9 cellular contexts compared by ENCODE assay signal in the genomic region with DNA sequence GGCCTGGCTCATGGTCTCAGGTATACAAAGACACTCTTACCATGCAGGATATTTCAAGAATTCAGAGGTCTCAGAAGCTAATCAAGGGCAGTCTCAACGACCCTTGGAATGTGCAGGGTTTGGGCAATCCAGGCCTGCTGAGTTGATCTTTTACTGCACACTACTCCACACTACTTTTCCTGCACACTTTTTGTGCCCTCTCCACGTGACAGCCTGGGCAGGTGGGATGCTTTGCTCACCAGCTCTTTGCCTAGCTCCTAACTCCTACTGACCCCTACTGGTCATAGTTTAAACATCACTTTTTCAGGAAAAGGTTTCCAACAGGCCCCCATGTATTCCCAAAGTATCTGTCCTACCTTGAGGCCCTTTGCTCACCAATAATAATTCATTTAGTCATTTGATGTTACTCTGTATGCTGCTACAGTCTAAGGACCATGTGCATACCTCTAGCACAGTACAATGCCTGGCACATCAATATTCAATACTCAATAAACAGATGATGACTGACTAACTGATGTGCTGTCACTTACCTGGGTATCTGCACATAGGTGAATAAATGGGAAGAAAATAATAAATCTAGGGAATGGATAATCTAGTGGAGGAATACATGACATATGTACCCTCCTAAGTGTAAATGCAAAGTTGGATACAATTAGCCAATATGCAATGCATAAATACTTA. TPM values are rescaled to one million over a fixed set of nuclear protein-coding genes. Genes with fewer than 3 reads are reported as not detected.
A peak's percentile ranks its signal among the peaks of the same experiment; 100 is the strongest.
DNase-seq lines count a peak whose midpoint lies in the region; ATAC-seq and TF ChIP-seq lines count a peak whose summit lies in the region.
"Had no signal": no experiment of that assay in that cellular context is flagged by ENCODE, and none has a peak within 500 bp of the region (broad histone marks: within the 10 kb centered on the region; RNA-seq: fewer than 3 reads in every experiment).

No MANE protein-coding gene starts in this region.

- peak; percentile 66 for TF ChIP-seq CTCF in activated CD8-positive, alpha-beta T cell treated with anti-CD3 and anti-CD28 coated beads for 36 hours (IDR thresholded peaks at IDR 0.05)
- peak; percentile 67 for TF ChIP-seq CTCF in cardiac fibroblast (IDR thresholded peaks at IDR 0.05; ENCODE audit: low read depth, low read length)
- peak; percentile 55 for TF ChIP-seq CTCF in neutrophil (IDR thresholded peaks at IDR 0.05)
- TF ChIP-seq CTCF in gastroesophageal sphincter (IDR thresholded peaks at IDR 0.05): peak in 1 of 4 experiments; percentile 61

- H3K4me1 ChIP-seq in neutrophil (ENCODE audit: control insufficient read depth in 1 of 2, insufficient read depth in 1 of 2, low read depth in 1 of 2, low read length in 1 of 2): no peaks in the 10 kb centered on the region
- H3K4me1 ChIP-seq in gastroesophageal sphincter: no peaks in the 10 kb centered on the region

- H3K4me3 Mint-ChIP-seq in activated CD8-positive, alpha-beta T cell treated with anti-CD3 and anti-CD28 coated beads for 36 hours: no peak overlapping the region
- H3K4me3 Mint-ChIP-seq in activated CD8-positive, alpha-beta T cell treated with anti-CD3 and anti-CD28 coated beads, Interleukin-2, amount 10 ng/mL, durations not matched to agents 7 days and 5 days: no peak overlapping the region
- H3K4me3 Mint-ChIP-seq: activated T-cell treated with anti-CD3 and anti-CD28 coated beads, Interleukin-2, amount 50 U/mL, for 72 hours had no signal

- no peaks in the 10 kb centered on the region for H3K9me3 ChIP-seq in neutrophil
- no peaks in the 10 kb centered on the region for H3K9me3 ChIP-seq in gastroesophageal sphincter

- no peak overlapping the region for H3K27ac ChIP-seq in neutrophil
- no peak overlapping the region for H3K27ac ChIP-seq in gastroesophageal sphincter

- 21 to 30% methylated on average over 2 of the region's 2 CpGs for WGBS in gastroesophageal sphincter (ENCODE audit: low coverage in 1 of 2), 2 donors

- intact Hi-C loops in activated CD8-positive, alpha-beta T cell treated with anti-CD3 and anti-CD28 coated beads for 36 hours (cut with micrococcal nuclease): no loop called here

- H3K4me3 ChIP-seq in cardiac fibroblast (replicated peaks in 1 of 2; ENCODE audit: low read depth in 2 of 2, low read length in 2 of 2): no peak overlapping the region
- H3K4me3 ChIP-seq in neutrophil (ENCODE audit: low read depth in 1 of 2, low read length in 1 of 2): no peak overlapping the region
- no peak overlapping the region for H3K4me3 ChIP-seq in gastroesophageal sphincter

- peak; percentile 47 for ATAC-seq in activated CD8-positive, alpha-beta T cell treated with anti-CD3 and anti-CD28 coated beads for 36 hours
- ATAC-seq in activated CD8-positive, alpha-beta T cell treated with anti-CD3 and anti-CD28 coated beads, Interleukin-2, amount 10 ng/mL, durations not matched to agents 7 days and 5 days: no peak
- ATAC-seq in GM19328 (IDR thresholded peaks at IDR 0.05; ENCODE audit: unreplicated experiment) (no peak), gastroesophageal sphincter (no peak)

- no peaks in the 10 kb centered on the region for H3K4me1 Mint-ChIP-seq in activated CD8-positive, alpha-beta T cell treated with anti-CD3 and anti-CD28 coated beads for 36 hours (ENCODE audit: low read depth)
- H3K4me1 Mint-ChIP-seq in activated CD8-positive, alpha-beta T cell treated with anti-CD3 and anti-CD28 coated beads, Interleukin-2, amount 10 ng/mL, durations not matched to agents 7 days and 5 days (ENCODE audit: low read depth): peaks cover 5% of the 10 kb centered on the region

- no peak for TF ChIP-seq EP300 in gastroesophageal sphincter (IDR thresholded peaks at IDR 0.05)

- peaks cover 27% of the 10 kb centered on the region for H3K27me3 ChIP-seq in neutrophil
- peaks cover 43% of the 10 kb centered on the region for H3K27me3 ChIP-seq in gastroesophageal sphincter

- H3K36me3 ChIP-seq in neutrophil (no peaks in the 10 kb centered on the region), gastroesophageal sphincter (no peaks in the 10 kb centered on the region)

- no peak overlapping the region for H3K27ac Mint-ChIP-seq in activated CD8-positive, alpha-beta T cell treated with anti-CD3 and anti-CD28 coated beads for 36 hours
- H3K27ac Mint-ChIP-seq in activated CD8-positive, alpha-beta T cell treated with anti-CD3 and anti-CD28 coated beads, Interleukin-2, amount 10 ng/mL, durations not matched to agents 7 days and 5 days: no peak overlapping the region
- H3K27ac Mint-ChIP-seq: activated T-cell treated with anti-CD3 and anti-CD28 coated beads, Interleukin-2, amount 50 U/mL, for 72 hours had no signal

- H3K36me3 Mint-ChIP-seq in activated CD8-positive, alpha-beta T cell treated with anti-CD3 and anti-CD28 coated beads for 36 hours (ENCODE audit: low read depth): no peaks in the 10 kb centered on the region
- no peaks in the 10 kb centered on the region for H3K36me3 Mint-ChIP-seq in activated CD8-positive, alpha-beta T cell treated with anti-CD3 and anti-CD28 coated beads, Interleukin-2, amount 10 ng/mL, durations not matched to agents 7 days and 5 days (ENCODE audit: low read depth)

- DNase-seq in activated CD8-positive, alpha-beta T cell treated with anti-CD3 and anti-CD28 coated beads for 36 hours: no peak
- no peak for DNase-seq in activated CD8-positive, alpha-beta T cell treated with anti-CD3 and anti-CD28 coated beads, Interleukin-2, amount 10 ng/mL, durations not matched to agents 7 days and 5 days
- peak; percentile 58 for DNase-seq in NAMALWA (ENCODE audit: low spot score)
- peak; percentile 44 to 49 for DNase-seq in cardiac fibroblast (ENCODE audit: low read depth in 2 of 2)
- DNase-seq in activated CD8-positive, alpha-beta memory T cell treated with anti-CD3 and anti-CD28 coated beads for 24 hours: no peak
- DNase-seq: activated T-cell treated with anti-CD3 and anti-CD28 coated beads, Interleukin-2, amount 50 U/mL, for 72 hours had no signal

- H3K9me3 Mint-ChIP-seq in activated CD8-positive, alpha-beta T cell treated with anti-CD3 and anti-CD28 coated beads for 36 hours: no peaks in the 10 kb centered on the region
- no peaks in the 10 kb centered on the region for H3K9me3 Mint-ChIP-seq in activated CD8-positive, alpha-beta T cell treated with anti-CD3 and anti-CD28 coated beads, Interleukin-2, amount 10 ng/mL, durations not matched to agents 7 days and 5 days (ENCODE audit: insufficient read depth)
- H3K9me3 Mint-ChIP-seq: activated T-cell treated with anti-CD3 and anti-CD28 coated beads, Interleukin-2, amount 50 U/mL, for 72 hours had no signal

- no peak for TF ChIP-seq POLR2A in gastroesophageal sphincter (IDR thresholded peaks at IDR 0.05)

- CTCF ChIA-PET in activated CD8-positive, alpha-beta T cell treated with anti-CD3 and anti-CD28 coated beads for 36 hours (lab: Charles Lee): interaction anchor here (0.7 to 3.2 kb wide), 9 partner anchors 9 to 135 kb away, joined by 3 to 26 read pairs (median 7); a partner anchor contains a TSS
- CTCF ChIA-PET in activated CD8-positive, alpha-beta T cell treated with anti-CD3 and anti-CD28 coated beads, Interleukin-2, amount 10 ng/mL, durations not matched to agents 7 days and 5 days (lab: Charles Lee): interaction anchor here (0.8 to 1.9 kb wide), 10 partner anchors 9 to 105 kb away, joined by 3 to 19 read pairs (median 5); a partner anchor contains a TSS

- POLR2A ChIA-PET in activated CD8-positive, alpha-beta T cell treated with anti-CD3 and anti-CD28 coated beads for 36 hours (lab: Charles Lee): no interaction called here
- POLR2A ChIA-PET in activated CD8-positive, alpha-beta T cell treated with anti-CD3 and anti-CD28 coated beads, Interleukin-2, amount 10 ng/mL, durations not matched to agents 7 days and 5 days (lab: Charles Lee): no interaction called here

- peaks cover 4% of the 10 kb centered on the region for H3K27me3 Mint-ChIP-seq in activated CD8-positive, alpha-beta T cell treated with anti-CD3 and anti-CD28 coated beads for 36 hours
- peaks cover 20% of the 10 kb centered on the region for H3K27me3 Mint-ChIP-seq in activated CD8-positive, alpha-beta T cell treated with anti-CD3 and anti-CD28 coated beads, Interleukin-2, amount 10 ng/mL, durations not matched to agents 7 days and 5 days (ENCODE audit: low read depth)

RNA-seq across cellular contexts. Expression of a gene that starts 9.6 kb away (rescaled TPM):
- 10 to 100 TPM; 27.2 TPM for total RNA-seq in activated CD8-positive, alpha-beta T cell treated with anti-CD3 and anti-CD28 coated beads for 36 hours
- 10 to 100 TPM; 21.9 to 26.5 TPM for total RNA-seq in activated CD8-positive, alpha-beta T cell treated with anti-CD3 and anti-CD28 coated beads, Interleukin-2, amount 10 ng/mL, durations not matched to agents 7 days and 5 days
- 10 to 100 TPM; 45.9 to 64.3 (median 56.4) TPM for total RNA-seq in gastroesophageal sphincter

RNA-seq across cellular contexts. Expression of a gene that starts 11.8 kb away (rescaled TPM):
- under 1 TPM in 1 of 2 experiments, not detected in 1; 0.20 TPM for total RNA-seq in activated CD8-positive, alpha-beta T cell treated with anti-CD3 and anti-CD28 coated beads for 36 hours
- under 1 TPM; 0.42 to 0.76 TPM for total RNA-seq in activated CD8-positive, alpha-beta T cell treated with anti-CD3 and anti-CD28 coated beads, Interleukin-2, amount 10 ng/mL, durations not matched to agents 7 days and 5 days
- 1 to 10 TPM in 1 of 4 donors, under 1 TPM in 2, not detected in 1; 0.62 to 1.9 (median 0.94) TPM for total RNA-seq in gastroesophageal sphincter

RNA-seq across cellular contexts. Expression of a gene that starts 36.3 kb away (rescaled TPM):
- total RNA-seq in activated CD8-positive, alpha-beta T cell treated with anti-CD3 and anti-CD28 coated beads for 36 hours: under 1 TPM; 0.54 TPM
- 1 to 10 TPM in 1 of 2 experiments, under 1 TPM in 1; 0.73 to 1.3 TPM for total RNA-seq in activated CD8-positive, alpha-beta T cell treated with anti-CD3 and anti-CD28 coated beads, Interleukin-2, amount 10 ng/mL, durations not matched to agents 7 days and 5 days
- 1 to 10 TPM in 3 of 4 donors, not detected in 1; 1.4 to 4.3 (median 4.2) TPM for total RNA-seq in gastroesophageal sphincter

Comparison
In these comparisons a context has a peak if more than half of its experiments do, and no peak if none do; other contexts are left out.
1. DNase-seq: peak in NAMALWA (single experiment) and cardiac fibroblast (2 of 2); none in activated CD8-positive, alpha-beta T cell treated with anti-CD3 and anti-CD28 coated beads for 36 hours (single experiment), activated CD8-positive, alpha-beta T cell treated with anti-CD3 and anti-CD28 coated beads, Interleukin-2, amount 10 ng/mL, durations not matched to agents 7 days and 5 days (single experiment) and activated CD8-positive, alpha-beta memory T cell treated with anti-CD3 and anti-CD28 coated beads for 24 hours (single experiment).